6 cellular contexts compared by ENCODE assay signal in genomic region chr12:129563266-129563665, GRCh38.
"Had no signal": no experiment of that assay in that cellular context is flagged by ENCODE, and none has a peak within 500 bp of the region (broad histone marks: within the 10 kb centered on the region; RNA-seq: fewer than 3 reads in every experiment).

No MANE protein-coding gene starts in this region.

- H3K4me3 ChIP-seq: GM23338 had no signal

- H2AFZ ChIP-seq: GM23338 had no signal

- H3K4me2 ChIP-seq: GM23338 had no signal

- DNase-seq: H9, HCEC 1CT, IMR-90, Karpas-422, KBM-7 had no signal
